ENCODE assay signal across 17 cellular contexts in the genomic region with DNA sequence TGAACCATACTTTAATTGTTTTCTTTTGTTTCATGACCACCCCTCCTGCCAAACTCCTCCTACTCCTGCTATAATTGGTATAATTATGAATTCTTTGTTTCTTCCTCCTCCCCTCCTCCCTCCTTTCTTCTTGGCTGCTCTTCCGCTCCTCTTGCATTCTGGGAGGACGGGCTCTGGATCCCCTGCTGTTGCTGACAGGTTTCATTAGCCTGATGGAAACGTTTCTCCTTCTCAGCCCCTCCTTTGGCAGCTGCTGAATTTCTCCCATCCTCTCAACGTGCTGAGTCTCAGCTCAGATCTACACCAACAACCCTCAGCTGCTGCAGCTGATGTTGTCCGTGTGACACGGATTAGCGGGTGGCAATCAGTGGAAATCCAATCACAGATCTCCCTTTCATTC.
A peak's percentile ranks its signal among the peaks of the same experiment; 100 is the strongest.
DNase-seq lines count a peak whose midpoint lies in the region; ATAC-seq and TF ChIP-seq lines count a peak whose summit lies in the region.
"Had no signal": no experiment of that assay in that cellular context is flagged by ENCODE, and none has a peak within 500 bp of the region (broad histone marks: within the 10 kb centered on the region; RNA-seq: fewer than 3 reads in every experiment).

No MANE protein-coding gene starts in this region.

- H3K27me3 Mint-ChIP-seq in osteocyte (ENCODE audit: unreplicated experiment): peaks cover 10% of the 10 kb centered on the region

- no peaks in the 10 kb centered on the region for H3K9me3 Mint-ChIP-seq in osteocyte (ENCODE audit: unreplicated experiment)

- H3K27ac Mint-ChIP-seq in osteocyte (ENCODE audit: unreplicated experiment): peak overlapping the region; percentile 49
- H3K27ac Mint-ChIP-seq: activated naive CD4-positive, alpha-beta T cell treated with anti-CD3 and anti-CD28 coated beads, Interleukin-2, amount 10 ng/mL, durations not matched to agents 7 days and 5 days; stimulated activated naive CD8-positive, alpha-beta T cell treated with anti-CD3 and anti-CD28 coated beads, Interleukin-15, Interleukin-2, amounts not matched to agents 100 ng/mL and 50 ng/mL, for 24 hours; T-helper 1 cell treated with Interleukin-12 subunit alpha and Interleukin-12 subunit beta and Interleukin-4 antibody, amounts not matched to agents 30 μg/mL and 1 μg/mL, for 36 hours had no signal

- ATAC-seq in HG03442 (IDR thresholded peaks at IDR 0.05; ENCODE audit: unreplicated experiment) (no peak), HG02759 (IDR thresholded peaks at IDR 0.05; ENCODE audit: unreplicated experiment) (no peak)
- ATAC-seq: activated CD4-positive, CD25-positive, alpha-beta regulatory T cell treated with anti-CD3 and anti-CD28 coated beads, Interleukin-2, amount 50 U/mL, for 24 hours; body of pancreas; Panc1 had no signal

- no peak overlapping the region for H3K4me3 ChIP-seq in coronary artery
- H3K4me3 ChIP-seq: body of pancreas, smooth muscle cell had no signal

- DNase-seq in NCI-H748 (lab: John Stamatoyannopoulos, UW; ENCODE audit: unreplicated experiment) (peak; percentile 51), NCI-H748 treated with DMSO at 0.1 percent for 48 hours (lab: John Stamatoyannopoulos, UW) (no peak), NCI-H2171 (lab: John Stamatoyannopoulos, UW) (peak; percentile 82), coronary artery (ENCODE audit: low spot score) (peak; percentile 19), osteocyte (ENCODE audit: extremely low spot score, unreplicated experiment) (peak; percentile 46), DMS79 (lab: John Stamatoyannopoulos, UW) (no peak)
- DNase-seq: activated naive CD4-positive, alpha-beta T cell treated with anti-CD3 and anti-CD28 coated beads, Interleukin-2, amount 10 ng/mL, durations not matched to agents 7 days and 5 days; body of pancreas; effector memory CD4-positive, alpha-beta T cell; NCI-H1930 had no signal

- H3K4me1 Mint-ChIP-seq in osteocyte (ENCODE audit: unreplicated experiment): peaks cover 7% of the 10 kb centered on the region

- H3K36me3 Mint-ChIP-seq in osteocyte (ENCODE audit: unreplicated experiment): no peaks in the 10 kb centered on the region

- H3K4me3 Mint-ChIP-seq in osteocyte (ENCODE audit: unreplicated experiment): no peak overlapping the region
- H3K4me3 Mint-ChIP-seq: activated naive CD4-positive, alpha-beta T cell treated with anti-CD3 and anti-CD28 coated beads, Interleukin-2, amount 10 ng/mL, durations not matched to agents 7 days and 5 days; stimulated activated naive CD8-positive, alpha-beta T cell treated with anti-CD3 and anti-CD28 coated beads, Interleukin-15, Interleukin-2, amounts not matched to agents 100 ng/mL and 50 ng/mL, for 24 hours; T-helper 1 cell treated with Interleukin-12 subunit alpha and Interleukin-12 subunit beta and Interleukin-4 antibody, amounts not matched to agents 30 μg/mL and 1 μg/mL, for 36 hours had no signal

- TF ChIP-seq CTCF in coronary artery (IDR thresholded peaks at IDR 0.05) (no peak), osteocyte (IDR thresholded peaks at IDR 0.05) (no peak)

- no peak overlapping the region for H3K27ac ChIP-seq in coronary artery
- H3K27ac ChIP-seq: body of pancreas had no signal

Comparison
In these comparisons a context has a peak if more than half of its experiments do, and no peak if none do; other contexts are left out.
1. DNase-seq: peak in NCI-H748 (single experiment), NCI-H2171 (single experiment), coronary artery (single experiment) and osteocyte (single experiment); none in NCI-H748 treated with DMSO at 0.1 percent for 48 hours (single experiment) and DMS79 (single experiment).